ENCODE assay signal across 17 cellular contexts in the genomic region with DNA sequence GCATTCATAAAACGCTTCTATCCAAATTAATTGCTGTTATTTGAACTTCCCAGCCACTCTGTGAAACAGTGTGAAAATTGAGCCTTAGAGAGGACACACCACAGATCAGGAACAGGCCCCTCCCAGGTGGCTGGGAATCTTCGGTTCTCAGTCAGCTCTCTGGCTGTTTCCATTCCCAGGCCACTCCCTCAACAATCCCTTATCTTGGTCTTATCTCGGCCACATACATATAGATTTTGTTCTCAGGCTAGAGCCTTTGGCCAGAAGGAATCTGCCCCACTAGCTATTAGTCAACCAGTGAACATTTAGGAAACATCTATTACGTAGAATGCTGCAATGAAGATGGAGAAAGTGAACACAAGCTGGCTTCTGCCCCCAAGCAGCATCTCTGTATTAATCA. TPM values are rescaled to one million over a fixed set of nuclear protein-coding genes. Genes with fewer than 3 reads are reported as not detected.
DNase-seq lines count a peak whose midpoint lies in the region; ATAC-seq, FAIRE-seq and TF ChIP-seq lines count a peak whose summit lies in the region.
"Had no signal": no experiment of that assay in that cellular context is flagged by ENCODE, and none has a peak within 500 bp of the region (broad histone marks: within the 10 kb centered on the region; RNA-seq: fewer than 3 reads in every experiment).

No MANE protein-coding gene starts in this region.

- DNase-seq in ELF-1 (ENCODE audit: low read depth, low spot score) (peak; percentile 70), PC-9 (peak; percentile 64 to 90), iris pigment epithelial cell (ENCODE audit: low read depth) (peak; percentile 60), small intestine (peak; percentile 82), heart left ventricle (no peak)
- DNase-seq in activated T-cell treated with anti-CD3 and anti-CD28 coated beads, Interleukin-2, amount 50 U/mL, for 48 hours, result no peak
- DNase-seq: activated CD4-positive, CD25-positive, alpha-beta regulatory T cell; activated CD8-positive, alpha-beta T cell treated with anti-CD3 and anti-CD28 coated beads, Interleukin-2, amount 10 ng/mL, durations not matched to agents 7 days and 5 days; activated T-cell treated with anti-CD3 and anti-CD28 coated beads, Interleukin-2, amount 50 U/mL, for 4 hours; cortex of kidney; GDM1; MG63; NCI-H748 treated with DMSO at 0.1 percent for 48 hours; stimulated activated CD4-positive, alpha-beta T cell treated with anti-CD3 and anti-CD28 coated beads, Interleukin-12 subunit alpha, Interleukin-12 subunit beta, amount 100 ng/mL, for 4 hours had no signal

- H3K4me2 ChIP-seq in PC-9, result peak overlapping the region; percentile 76

- ATAC-seq in GM18502 (IDR thresholded peaks at IDR 0.05; ENCODE audit: poor library complexity, unreplicated experiment), result no peak
- ATAC-seq in heart left ventricle, result no peak
- ATAC-seq: activated CD8-positive, alpha-beta T cell treated with anti-CD3 and anti-CD28 coated beads, Interleukin-2, amount 10 ng/mL, durations not matched to agents 7 days and 5 days; activated T-cell treated with anti-CD3 and anti-CD28 coated beads, Interleukin-2, amount 50 U/mL, for 4 hours; foreskin keratinocyte had no signal

- H3K4me3 ChIP-seq in PC-9 (no peak overlapping the region), small intestine (ENCODE audit: low read depth in 1 of 2, low read length in 2 of 2) (no peak overlapping the region), heart left ventricle (no peak overlapping the region)
- H3K4me3 ChIP-seq: MG63, SJSA1 had no signal

- H3K27me3 ChIP-seq in PC-9 (ENCODE audit: insufficient read depth, low read depth) (no peaks in the 10 kb centered on the region), small intestine (ENCODE audit: control insufficient read depth in 2 of 2, insufficient read depth in 2 of 2, low read length in 2 of 2) (no peaks in the 10 kb centered on the region), heart left ventricle (peaks cover 0 to 6% (median 0%) of the 10 kb centered on the region in 9 donors)
- H3K27me3 ChIP-seq: foreskin keratinocyte, MG63, SJSA1 had no signal

- CTCF ChIA-PET in PC-9 (lab: Charles Lee), result interaction anchor here (0.6 to 1.5 kb wide), 8 partner anchors 12 to 179 kb away, joined by 3 to 9 read pairs (median 3); no protein-coding TSS in a partner anchor

- no peaks in the 10 kb centered on the region for H4K20me1 ChIP-seq in PC-9 (ENCODE audit: insufficient read depth)

- intact Hi-C loops in PC-9 (cut with micrococcal nuclease; ENCODE audit: unreplicated experiment) (no loop called here), heart left ventricle (cut with DNase I) (loop anchor here in 4 of 10 donors (5.0 to 10.0 kb wide), 4 partner anchors 214 to 1034 kb away; a partner anchor contains a TSS)

- FAIRE-seq in small intestine (lab: Jason Lieb, UNC), result no peak

- TF ChIP-seq CTCF in PC-9 (conservative IDR thresholded peaks at IDR 0.05) (no peak), heart left ventricle (IDR thresholded peaks at IDR 0.05) (no peak)

- H3K9me3 ChIP-seq in PC-9 (ENCODE audit: insufficient read depth, low read depth), result no peaks in the 10 kb centered on the region
- H3K9me3 ChIP-seq in small intestine (ENCODE audit: control insufficient read depth, low read depth), result no peaks in the 10 kb centered on the region
- no peaks in the 10 kb centered on the region for H3K9me3 ChIP-seq in heart left ventricle
- H3K9me3 ChIP-seq: MG63, SJSA1 had no signal

- H2AFZ ChIP-seq in PC-9, result no peak overlapping the region

- no peaks in the 10 kb centered on the region for H3K79me2 ChIP-seq in PC-9 (ENCODE audit: low read depth)

- no peak for TF ChIP-seq POLR2A in heart left ventricle (IDR thresholded peaks at IDR 0.05)

- no TSS peak for BruUV-seq in PC-9 (replicated peaks; lab: Mats Ljungman, UMichigan)

- peaks cover 10% of the 10 kb centered on the region; the same call in 1 of the 2 replicates for H3F3A ChIP-seq in PC-9 (ENCODE audit: insufficient read depth, low read depth)

- POLR2A ChIA-PET in PC-9 (lab: Charles Lee; ENCODE audit: unreplicated experiment), result interaction anchor here (0.9 to 1.0 kb wide), 2 partner anchors 21 to 89 kb away, joined by 4 read pairs; a partner anchor contains a TSS

- no peaks in the 10 kb centered on the region for H3K9me2 ChIP-seq in PC-9 (ENCODE audit: insufficient read depth)

- H3K4me1 ChIP-seq in PC-9 (replicated peaks; ENCODE audit: insufficient read depth) (peaks cover 18% of the 10 kb centered on the region), small intestine (ENCODE audit: control insufficient read depth in 2 of 2, insufficient read depth in 1 of 2, low read depth in 1 of 2, low read length in 1 of 2) (no peaks in the 10 kb centered on the region), heart left ventricle (peaks cover 0 to 17% (median 13%) of the 10 kb centered on the region in 12 donors)
- H3K4me1 ChIP-seq: foreskin keratinocyte had no signal

- H3K27ac ChIP-seq in PC-9 (peak overlapping the region; percentile 67), small intestine (ENCODE audit: low read depth in 1 of 2, low read length in 1 of 2) (peak overlapping the region in 1 of 2 donors; percentile 54), heart left ventricle (no peak overlapping the region)
- H3K27ac ChIP-seq: foreskin keratinocyte, SJSA1 had no signal

- 17 to 64% (median 42%) methylated on average over 4 of the region's 4 CpGs for WGBS in small intestine, 3 donors
- 55 to 72% (median 65%) methylated on average over 4 of the region's 4 CpGs for WGBS in heart left ventricle, 4 donors

- H3K36me3 ChIP-seq in PC-9 (ENCODE audit: low read depth) (no peaks in the 10 kb centered on the region), small intestine (ENCODE audit: control insufficient read depth in 2 of 2, insufficient read depth in 2 of 2, low read length in 2 of 2) (no peaks in the 10 kb centered on the region), heart left ventricle (no peaks in the 10 kb centered on the region)
- H3K36me3 ChIP-seq: MG63, SJSA1 had no signal

RNA-seq across cellular contexts. Expression of a gene that starts 21.0 kb away (rescaled TPM):
- total RNA-seq in PC-9 (2021) (79.5 and 97.7 TPM in 2 replicates), heart left ventricle (10 to 100 TPM in 1 of 9 donors, 1 to 10 TPM in 6, under 1 TPM in 2; 0.32 to 10.7 (median 1.7) TPM)
- polyA plus RNA-seq in small intestine (10 to 100 TPM; 22.8 to 65.1 (median 49.6) TPM), heart left ventricle (10 to 100 TPM in 1 of 2 donors, under 1 TPM in 1; 0.23 to 21.5 TPM)
- total RNA-seq: activated CD8-positive, alpha-beta T cell treated with anti-CD3 and anti-CD28 coated beads, Interleukin-2, amount 10 ng/mL, durations not matched to agents 7 days and 5 days had no signal

Comparison
In these comparisons a context has a peak if more than half of its experiments do, and no peak if none do; other contexts are left out.
1. DNase-seq: peak in ELF-1 (single experiment), PC-9 (2 of 2), iris pigment epithelial cell (single experiment) and small intestine (single experiment); none in heart left ventricle (0 of 5) and activated T-cell treated with anti-CD3 and anti-CD28 coated beads, Interleukin-2, amount 50 U/mL, for 48 hours (0 of 2).